7 cellular contexts compared by ENCODE assay signal in the genomic region with DNA sequence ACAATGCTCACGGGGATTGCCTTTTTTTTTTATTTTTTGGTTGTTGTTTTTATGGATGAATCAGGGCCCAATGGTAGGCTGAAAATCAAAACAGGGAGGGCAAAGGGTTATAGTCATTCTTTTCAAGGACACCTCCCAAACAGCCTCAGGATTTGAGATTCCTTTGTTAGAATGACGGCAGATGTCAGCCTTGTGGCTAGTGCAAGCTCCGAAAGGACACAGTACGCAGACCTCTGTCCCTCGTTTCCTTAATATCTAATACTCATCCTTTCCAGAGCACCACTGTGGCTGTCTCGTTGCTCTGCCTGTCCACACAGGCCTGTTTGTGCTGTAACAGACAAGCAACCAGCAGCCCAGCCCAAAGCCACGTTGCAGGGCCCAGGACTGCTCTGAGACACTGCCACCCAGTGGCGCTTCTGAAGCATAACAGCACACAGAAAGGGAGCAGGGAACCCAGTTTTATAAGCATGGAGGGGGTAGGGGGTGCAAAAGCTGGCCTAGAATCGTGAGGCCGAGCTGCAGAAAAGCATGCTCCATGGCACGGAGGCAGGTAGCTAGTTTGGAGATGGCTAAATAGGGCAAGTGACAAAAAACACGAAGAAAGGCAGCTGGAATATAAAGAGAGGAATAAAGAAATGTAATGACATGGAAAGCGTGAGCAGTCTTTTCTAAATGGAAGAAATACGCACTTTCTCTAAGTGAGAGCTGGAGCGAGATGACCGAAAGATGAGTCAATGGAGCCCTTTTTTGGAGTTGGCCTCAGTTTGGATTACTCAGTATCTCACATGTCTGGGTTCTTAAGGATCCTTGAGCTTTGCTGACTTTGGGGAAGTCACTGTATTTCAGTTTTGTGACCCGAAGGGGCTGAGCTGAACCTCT.
DNase-seq lines count a peak whose midpoint lies in the region; ATAC-seq lines count a peak whose summit lies in the region.

No MANE protein-coding gene starts in this region.

- ATAC-seq in GM18498 (IDR thresholded peaks at IDR 0.05; ENCODE audit: unreplicated experiment) (peak; percentile 94), HG03095 (IDR thresholded peaks at IDR 0.05; ENCODE audit: unreplicated experiment) (peak; percentile 78)

- DNase-seq in NCI-H345 (lab: John Stamatoyannopoulos, UW) (peak; percentile 79), left kidney (ENCODE audit: low read depth, low spot score) (peak; percentile 92)
- peak; percentile 12 for DNase-seq in activated CD4-positive, CD25-positive, alpha-beta regulatory T cell treated with anti-CD3 and anti-CD28 coated beads, Interleukin-2, amount 50 U/mL, for 16 hours (ENCODE audit: low read depth, low spot score)
- DNase-seq in stimulated activated CD4-positive, alpha-beta T cell treated with anti-CD3 and anti-CD28 coated beads, Interleukin-1b, Interleukin-23, amount 100 ng/mL, for 24 hours (ENCODE audit: low read depth in 4 of 4, low spot score in 1 of 4) = peak; percentile 9 to 42 (median 32)

- peak overlapping the region; percentile 50 for H3K27ac ChIP-seq in cingulate gyrus (ENCODE audit: low read depth, low read length)

Comparison
In these comparisons a context has a peak if more than half of its experiments do, and no peak if none do; other contexts are left out.
1. Peak in every context shown above with its lines: DNase-seq, ATAC-seq and H3K27ac ChIP-seq.
2. DNase-seq: peak in every context shown above with its lines; median percentile 92 in left kidney; 79 in NCI-H345; 32 in stimulated activated CD4-positive, alpha-beta T cell treated with anti-CD3 and anti-CD28 coated beads, Interleukin-1b, Interleukin-23, amount 100 ng/mL, for 24 hours; 12 in activated CD4-positive, CD25-positive, alpha-beta regulatory T cell treated with anti-CD3 and anti-CD28 coated beads, Interleukin-2, amount 50 U/mL, for 16 hours.